In genomic region chr11:68311155-68312116, GRCh38 we compare ENCODE assay signal across 1 cellular context.
TF ChIP-seq lines count a peak whose summit lies in the region.

No MANE protein-coding gene starts in this region.

TF ChIP-seq in H1, 55 proteins besides CTCF, POLR2A, EP300 and RAD21:
- TF ChIP-seq RBBP5 (IDR thresholded peaks at IDR 0.05; ENCODE audit: borderline replicate concordance, low read depth, low read length) (no peak), CBX8 (IDR thresholded peaks at IDR 0.05; ENCODE audit: borderline replicate concordance, low read depth, low read length) (no peak), HDAC6 (IDR thresholded peaks at IDR 0.05; ENCODE audit: low read depth, low read length) (no peak), POLR2AphosphoS5 (IDR thresholded peaks at IDR 0.05; ENCODE audit: low read depth, low read length) (no peak), KDM4A (IDR thresholded peaks at IDR 0.05; ENCODE audit: low read depth, low read length, severe bottlenecking) (no peak), CEBPB (IDR thresholded peaks at IDR 0.05; ENCODE audit: low read depth, low read length) (no peak), CBX5 (IDR thresholded peaks at IDR 0.05; ENCODE audit: low read depth, low read length) (no peak), CTBP2 (IDR thresholded peaks at IDR 0.05; ENCODE audit: borderline replicate concordance, insufficient read depth, insufficient read length, low read length) (no peak), ASH2L (IDR thresholded peaks at IDR 0.05; ENCODE audit: low read length) (no peak), SIX5 (IDR thresholded peaks at IDR 0.05; ENCODE audit: low read depth, low read length) (no peak), SP4 (IDR thresholded peaks at IDR 0.05; ENCODE audit: low read length) (no peak), ATF3 (IDR thresholded peaks at IDR 0.05; ENCODE audit: insufficient read depth, low read depth, low read length) (no peak), RFX5 (IDR thresholded peaks at IDR 0.05; ENCODE audit: borderline replicate concordance, low read depth, low read length) (no peak), YY1 (IDR thresholded peaks at IDR 0.05; ENCODE audit: low read depth, low read length) (no peak)
TF ChIP-seq in H1: peak in this region for 0.
